8 cellular contexts compared by ENCODE assay signal in the genomic region with DNA sequence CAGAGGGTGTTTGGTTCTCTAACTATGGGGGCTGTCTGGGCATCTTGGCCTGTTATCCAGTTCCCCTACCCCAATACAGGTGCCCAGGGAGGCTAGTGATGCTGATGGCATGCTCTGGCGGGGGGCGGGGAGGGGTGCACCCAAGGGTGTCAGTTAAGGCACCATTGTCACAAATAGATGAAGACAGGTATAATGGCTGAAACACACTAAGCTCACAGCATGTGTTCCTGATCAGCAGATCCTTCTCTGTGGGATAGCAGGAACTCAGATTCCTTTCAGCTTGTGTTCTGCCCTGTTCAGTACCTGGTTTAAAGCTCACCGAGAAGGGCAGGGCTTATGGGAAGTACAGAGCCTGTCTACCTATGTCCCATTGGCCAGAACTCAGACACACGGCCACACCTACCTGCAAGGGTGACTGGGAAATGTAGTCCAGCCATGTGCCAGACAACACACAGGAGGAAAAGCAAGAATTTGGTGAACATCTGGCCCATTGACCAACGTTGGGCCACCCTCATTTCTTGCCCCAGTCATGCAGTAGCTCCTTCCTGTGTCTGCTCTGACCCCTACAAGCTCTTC. TPM values are rescaled to one million over a fixed set of nuclear protein-coding genes. Genes with fewer than 3 reads are reported as not detected.
DNase-seq lines count a peak whose midpoint lies in the region; ATAC-seq and TF ChIP-seq lines count a peak whose summit lies in the region.

No MANE protein-coding gene starts in this region.

- H3K9me3 ChIP-seq in right lobe of liver: no peaks in the 10 kb centered on the region
- H3K9me3 ChIP-seq in vagina: no peaks in the 10 kb centered on the region

- peaks cover 44% of the 10 kb centered on the region for H3K27me3 Mint-ChIP-seq in activated T-cell treated with anti-CD3 and anti-CD28 coated beads, Interleukin-2, amount 50 U/mL, for 24 hours

- TF ChIP-seq CTCF in right lobe of liver (IDR thresholded peaks at IDR 0.05) (no peak), vagina (IDR thresholded peaks at IDR 0.05) (no peak)

- H3K4me3 ChIP-seq in right lobe of liver: no peak overlapping the region
- H3K4me3 ChIP-seq in vagina: no peak overlapping the region

- H3K9me3 Mint-ChIP-seq in activated T-cell treated with anti-CD3 and anti-CD28 coated beads, Interleukin-2, amount 50 U/mL, for 24 hours: no peaks in the 10 kb centered on the region

- H3K27ac ChIP-seq in right lobe of liver (no peak overlapping the region), vagina (no peak overlapping the region)

- no peak overlapping the region for H3K4me3 Mint-ChIP-seq in activated T-cell treated with anti-CD3 and anti-CD28 coated beads, Interleukin-2, amount 50 U/mL, for 24 hours

- intact Hi-C loops in right lobe of liver (cut with DNase I) (no loop called here), vagina (cut with DNase I) (no loop called here), sciatic nerve (cut with DNase I) (no loop called here)

- 14% methylated on average over 3 of the region's 5 CpGs for WGBS in right lobe of liver (ENCODE audit: insufficient coverage, low coverage, low lambda C conversion rate, missing lambda C conversion rate)

- peaks cover 0 to 7% of the 10 kb centered on the region in 2 donors for H3K27me3 ChIP-seq in right lobe of liver
- no peaks in the 10 kb centered on the region for H3K27me3 ChIP-seq in vagina

- ATAC-seq in GM21723 (IDR thresholded peaks at IDR 0.05; ENCODE audit: unreplicated experiment): peak; percentile 85
- peak; percentile 76 to 90 (median 86) for ATAC-seq in right lobe of liver
- no peak for ATAC-seq in sciatic nerve

- H3K4me1 Mint-ChIP-seq in activated T-cell treated with anti-CD3 and anti-CD28 coated beads, Interleukin-2, amount 50 U/mL, for 24 hours (ENCODE audit: low read depth): peaks cover 7% of the 10 kb centered on the region

- H3K27ac Mint-ChIP-seq in activated T-cell treated with anti-CD3 and anti-CD28 coated beads, Interleukin-2, amount 50 U/mL, for 24 hours: no peak overlapping the region

- peak; percentile 11 for DNase-seq in DMS153 treated with DMSO at 0.1 percent for 48 hours (lab: John Stamatoyannopoulos, UW; ENCODE audit: unreplicated experiment)
- peak; percentile 61 for DNase-seq in NCI-H2171 (lab: John Stamatoyannopoulos, UW)
- DNase-seq in activated T-cell treated with anti-CD3 and anti-CD28 coated beads, Interleukin-2, amount 50 U/mL, for 24 hours: peak; percentile 35
- peak in 1 of 3 donors; percentile 51 for DNase-seq in right lobe of liver
- DNase-seq in vagina (ENCODE audit: extremely low spot score in 2 of 2): no peak
- no peak for DNase-seq in sciatic nerve (ENCODE audit: low spot score)
- no peak for DNase-seq in activated naive CD4-positive, alpha-beta T cell treated with Interleukin-2 at 50 U/mL for 16 hours

- H3K36me3 Mint-ChIP-seq in activated T-cell treated with anti-CD3 and anti-CD28 coated beads, Interleukin-2, amount 50 U/mL, for 24 hours (ENCODE audit: low read depth): no peaks in the 10 kb centered on the region

- no peaks in the 10 kb centered on the region for H3K36me3 ChIP-seq in right lobe of liver
- H3K36me3 ChIP-seq in vagina: no peaks in the 10 kb centered on the region

- TF ChIP-seq POLR2A in right lobe of liver (IDR thresholded peaks at IDR 0.05) (no peak), vagina (IDR thresholded peaks at IDR 0.05) (no peak)

- H3K4me1 ChIP-seq in right lobe of liver (no peaks in the 10 kb centered on the region), vagina (no peaks in the 10 kb centered on the region)

RNA-seq across cellular contexts. Expression of gene RSPO4, which starts 3.4 kb away (rescaled TPM):
- total RNA-seq in right lobe of liver (under 1 TPM in 2 of 6 experiments, not detected in 4; 0.07 to 0.51 TPM), vagina (not detected), sciatic nerve (0.94 TPM)

Comparison
In these comparisons a context has a peak if more than half of its experiments do, and no peak if none do; other contexts are left out.
1. DNase-seq: peak in DMS153 treated with DMSO at 0.1 percent for 48 hours (single experiment), NCI-H2171 (single experiment) and activated T-cell treated with anti-CD3 and anti-CD28 coated beads, Interleukin-2, amount 50 U/mL, for 24 hours (single experiment); none in vagina (0 of 2), sciatic nerve (single experiment) and activated naive CD4-positive, alpha-beta T cell treated with Interleukin-2 at 50 U/mL for 16 hours (single experiment).